ENCODE assay signal across 8 cellular contexts in the genomic region with DNA sequence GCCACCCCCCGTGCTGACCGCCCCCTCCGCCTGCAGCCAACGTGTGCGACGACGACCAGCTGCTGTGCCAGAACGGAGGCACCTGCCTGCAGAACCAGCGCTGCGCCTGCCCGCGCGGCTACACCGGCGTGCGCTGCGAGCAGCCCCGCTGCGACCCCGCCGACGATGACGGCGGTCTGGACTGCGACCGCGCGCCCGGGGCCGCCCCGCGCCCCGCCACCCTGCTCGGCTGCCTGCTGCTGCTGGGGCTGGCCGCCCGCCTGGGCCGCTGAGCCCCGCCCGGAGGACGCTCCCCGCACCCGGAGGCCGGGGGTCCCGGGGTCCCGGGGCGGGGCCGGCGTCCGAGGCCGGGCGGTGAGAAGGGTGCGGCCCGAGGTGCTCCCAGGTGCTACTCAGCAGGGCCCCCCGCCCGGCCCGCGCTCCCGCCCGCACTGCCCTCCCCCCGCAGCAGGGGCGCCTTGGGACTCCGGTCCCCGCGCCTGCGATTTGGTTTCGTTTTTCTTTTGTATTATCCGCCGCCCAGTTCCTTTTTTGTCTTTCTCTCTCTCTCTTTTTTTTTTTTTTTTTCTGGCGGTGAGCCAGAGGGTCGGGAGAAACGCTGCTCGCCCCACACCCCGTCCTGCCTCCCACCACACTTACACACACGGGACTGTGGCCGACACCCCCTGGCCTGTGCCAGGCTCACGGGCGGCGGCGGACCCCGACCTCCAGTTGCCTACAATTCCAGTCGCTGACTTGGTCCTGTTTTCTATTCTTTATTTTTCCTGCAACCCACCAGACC.
DNase-seq lines count a peak whose midpoint lies in the region; ATAC-seq, FAIRE-seq and TF ChIP-seq lines count a peak whose summit lies in the region.

No MANE protein-coding gene starts in this region.

- peak; percentile 73 for FAIRE-seq in GM12892 (lab: Jason Lieb, UNC)

- H3K27me3 ChIP-seq in KMS-11 (ENCODE audit: insufficient read depth, low read depth) (peaks cover 61% of the 10 kb centered on the region), esophagus squamous epithelium (peaks cover 0 to 89% (median 1%) of the 10 kb centered on the region in 4 donors)

- H3K27me3 Mint-ChIP-seq in activated CD8-positive, alpha-beta T cell treated with anti-CD3 and anti-CD28 coated beads for 36 hours, result peaks cover 8% of the 10 kb centered on the region
- H3K27me3 Mint-ChIP-seq in osteocyte (ENCODE audit: unreplicated experiment), result peaks cover 6% of the 10 kb centered on the region

- WGBS in esophagus squamous epithelium, 2 donors, result 1 to 5% methylated on average over 16 to 24 of the region's 81 CpGs

- CTCF ChIA-PET in activated CD8-positive, alpha-beta T cell treated with anti-CD3 and anti-CD28 coated beads for 36 hours (lab: Charles Lee), result interaction anchor here (0.7 to 9.9 kb wide), 9 partner anchors 10 to 485 kb away, joined by 3 to 193 read pairs (median 3); a partner anchor contains a TSS

- H3K79me2 ChIP-seq in KMS-11 (ENCODE audit: insufficient read depth, low read depth), result no peaks in the 10 kb centered on the region

- intact Hi-C loops in activated CD8-positive, alpha-beta T cell treated with anti-CD3 and anti-CD28 coated beads for 36 hours (cut with micrococcal nuclease), result loop anchor here (5.0 kb wide), 1 partner anchor 485 kb away; no protein-coding TSS in a partner anchor
- intact Hi-C loops in esophagus squamous epithelium (cut with DNase I), result no loop called here

- DNase-seq in GM12892 (ENCODE audit: insufficient read length) (no peak), esophagus squamous epithelium (lab: John Stamatoyannopoulos, UW) (no peak), osteocyte (ENCODE audit: extremely low spot score, unreplicated experiment) (peak; percentile 80), NCI-H2196 (lab: John Stamatoyannopoulos, UW; ENCODE audit: unreplicated experiment) (no peak)
- DNase-seq in activated CD8-positive, alpha-beta T cell treated with anti-CD3 and anti-CD28 coated beads for 36 hours, result peak; percentile 58

- H3K36me3 ChIP-seq in KMS-11 (ENCODE audit: insufficient read depth), result no peaks in the 10 kb centered on the region
- H3K36me3 ChIP-seq in esophagus squamous epithelium, result no peaks in the 10 kb centered on the region

- peak overlapping the region; percentile 11; the same call in 1 of the 2 replicates for H3K9ac ChIP-seq in KMS-11

- H3K4me2 ChIP-seq in KMS-11, result peak overlapping the region; percentile 71

- H2AFZ ChIP-seq in KMS-11 (ENCODE audit: low read depth), result peak overlapping the region; percentile 95

- POLR2A ChIA-PET in activated CD8-positive, alpha-beta T cell treated with anti-CD3 and anti-CD28 coated beads for 36 hours (lab: Charles Lee), result interaction anchor here (0.8 to 1.2 kb wide), 2 partner anchors 9 to 19 kb away, joined by 3 to 5 read pairs; no protein-coding TSS in a partner anchor

- H3K4me3 ChIP-seq in KMS-11 (IDR thresholded peaks at IDR 0.05; ENCODE audit: insufficient read depth, low read depth, low read length), result no peak overlapping the region
- peak overlapping the region; percentile 51 to 85 (median 64) for H3K4me3 ChIP-seq in esophagus squamous epithelium

- TF ChIP-seq CTCF in KMS-11 (conservative IDR thresholded peaks at IDR 0.05; ENCODE audit: low read depth, low read length) (no peak), esophagus squamous epithelium (IDR thresholded peaks at IDR 0.05) (no peak), osteocyte (IDR thresholded peaks at IDR 0.05) (no peak)
- TF ChIP-seq CTCF in activated CD8-positive, alpha-beta T cell treated with anti-CD3 and anti-CD28 coated beads for 36 hours (IDR thresholded peaks at IDR 0.05), result peak; percentile 5

- H3K4me1 ChIP-seq in KMS-11 (ENCODE audit: low read depth, poor library complexity, severe bottlenecking) (no peaks in the 10 kb centered on the region), esophagus squamous epithelium (peaks cover 0 to 53% (median 12%) of the 10 kb centered on the region in 3 donors)

- ATAC-seq in activated CD8-positive, alpha-beta T cell treated with anti-CD3 and anti-CD28 coated beads for 36 hours, result no peak
- ATAC-seq in HG02678 (IDR thresholded peaks at IDR 0.05; ENCODE audit: unreplicated experiment), result no peak
- ATAC-seq in GM21825 (IDR thresholded peaks at IDR 0.05; ENCODE audit: unreplicated experiment), result no peak

- H4K20me1 ChIP-seq in KMS-11 (ENCODE audit: insufficient read depth), result no peaks in the 10 kb centered on the region

- no peak overlapping the region for H3K27ac Mint-ChIP-seq in activated CD8-positive, alpha-beta T cell treated with anti-CD3 and anti-CD28 coated beads for 36 hours
- H3K27ac Mint-ChIP-seq in osteocyte (ENCODE audit: unreplicated experiment), result peak overlapping the region; percentile 73

- TF ChIP-seq POLR2A in GM12892 (IDR thresholded peaks at IDR 0.05; ENCODE audit: low read depth, low read length), result no peak
- no peak for TF ChIP-seq POLR2A in esophagus squamous epithelium (IDR thresholded peaks at IDR 0.05)

- H3K27ac ChIP-seq in KMS-11, result no peak overlapping the region
- H3K27ac ChIP-seq in esophagus squamous epithelium, result peak overlapping the region in 3 of 4 donors; percentile 49 to 66 (median 55)

- no peaks in the 10 kb centered on the region for H3K9me3 ChIP-seq in esophagus squamous epithelium

- peaks cover 7% of the 10 kb centered on the region for H3K4me1 Mint-ChIP-seq in activated CD8-positive, alpha-beta T cell treated with anti-CD3 and anti-CD28 coated beads for 36 hours (ENCODE audit: low read depth)
- peaks cover 39% of the 10 kb centered on the region for H3K4me1 Mint-ChIP-seq in osteocyte (ENCODE audit: unreplicated experiment)

- H3K4me3 Mint-ChIP-seq in activated CD8-positive, alpha-beta T cell treated with anti-CD3 and anti-CD28 coated beads for 36 hours, result peak overlapping the region; percentile 86
- peak overlapping the region; percentile 93 for H3K4me3 Mint-ChIP-seq in osteocyte (ENCODE audit: unreplicated experiment)

- H3K36me3 Mint-ChIP-seq in activated CD8-positive, alpha-beta T cell treated with anti-CD3 and anti-CD28 coated beads for 36 hours (ENCODE audit: low read depth), result no peaks in the 10 kb centered on the region
- H3K36me3 Mint-ChIP-seq in osteocyte (ENCODE audit: unreplicated experiment), result no peaks in the 10 kb centered on the region

- H3K9me3 Mint-ChIP-seq in activated CD8-positive, alpha-beta T cell treated with anti-CD3 and anti-CD28 coated beads for 36 hours, result no peaks in the 10 kb centered on the region
- H3K9me3 Mint-ChIP-seq in osteocyte (ENCODE audit: unreplicated experiment), result no peaks in the 10 kb centered on the region

Comparison
In these comparisons a context has a peak if more than half of its experiments do, and no peak if none do; other contexts are left out.
1. DNase-seq: peak in activated CD8-positive, alpha-beta T cell treated with anti-CD3 and anti-CD28 coated beads for 36 hours (single experiment) and osteocyte (single experiment); none in GM12892 (single experiment), esophagus squamous epithelium (single experiment) and NCI-H2196 (single experiment).